Comparison of ENCODE assay signal across 14 cellular contexts in the genomic region with DNA sequence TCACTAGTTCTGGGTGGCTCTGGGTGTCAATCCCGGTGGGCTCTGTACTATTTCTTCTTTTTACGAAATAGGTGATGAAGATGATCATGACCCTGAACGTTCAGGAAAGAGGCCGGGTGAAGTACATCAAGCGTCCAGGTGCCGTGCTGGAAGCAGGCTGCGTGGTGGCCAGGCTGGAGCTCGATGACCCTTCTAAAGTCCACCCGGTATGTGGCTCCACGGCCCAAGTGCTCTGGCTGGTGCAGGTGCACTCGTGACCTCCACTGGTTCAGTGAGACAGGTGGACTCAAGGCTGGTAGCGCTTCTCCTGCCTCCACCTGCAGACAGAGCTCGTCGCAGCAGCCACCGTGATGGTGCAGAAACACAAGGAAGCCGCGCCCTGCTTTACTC.
DNase-seq lines count a peak whose midpoint lies in the region; ATAC-seq and TF ChIP-seq lines count a peak whose summit lies in the region.
"Had no signal": no experiment of that assay in that cellular context is flagged by ENCODE, and none has a peak within 500 bp of the region (broad histone marks: within the 10 kb centered on the region; RNA-seq: fewer than 3 reads in every experiment).

No MANE protein-coding gene starts in this region.

- no peak overlapping the region for H4K91ac ChIP-seq in IMR-90 (ENCODE audit: insufficient read depth, low read depth, low read length)
- H4K91ac ChIP-seq in neuronal stem cell (ENCODE audit: low read depth, low read length, poor library complexity), result no peak overlapping the region

- peaks cover 6% of the 10 kb centered on the region for H3K36me3 ChIP-seq in CD8-positive, alpha-beta T cell (ENCODE audit: insufficient read depth, low read length)
- H3K36me3 ChIP-seq in IMR-90 (ENCODE audit: control insufficient read depth, insufficient read depth, low read length), result peaks cover 6% of the 10 kb centered on the region; the same call in 1 of the 2 replicates
- H3K36me3 ChIP-seq in neuronal stem cell (replicated peaks in 1 of 2; ENCODE audit: control insufficient read depth in 2 of 2, insufficient read depth in 2 of 2, low read length in 2 of 2), result peaks cover 4 to 7% of the 10 kb centered on the region in 2 donors
- peaks cover 96% of the 10 kb centered on the region for H3K36me3 ChIP-seq in right atrium auricular region
- H3K36me3 ChIP-seq in transverse colon, result peaks cover 0 to 61% (median 14%) of the 10 kb centered on the region in 4 donors

- H3K36me3 Mint-ChIP-seq in CD8-positive, alpha-beta T cell, result peaks cover 67% of the 10 kb centered on the region

- H4K20me1 ChIP-seq in IMR-90 (ENCODE audit: insufficient read depth, low read length), result no peaks in the 10 kb centered on the region

- 92% methylated on average over 14 of the region's 17 CpGs; no CpG with 5 or more reads in 1 of the 2 experiments for WGBS in IMR-90 (ENCODE audit: extremely low coverage in 2 of 2, insufficient read length in 1 of 2), 2 experiments
- WGBS in neuronal stem cell (ENCODE audit: extremely low coverage in 2 of 2, insufficient read length in 2 of 2, insufficient replicate concordance in 1 of 2), 2 donors, result no CpG with 5 or more reads among the region's 17 CpGs
- WGBS in transverse colon (ENCODE audit: low coverage in 1 of 2), 2 donors, result 92% methylated on average over 17 of the region's 17 CpGs; no CpG with 5 or more reads in 1 of the 2 donors

- H2BK20ac ChIP-seq in IMR-90 (ENCODE audit: low read depth, low read length), result no peak overlapping the region

- TF ChIP-seq POLR2A in IMR-90 (IDR thresholded peaks at IDR 0.05; ENCODE audit: low read depth, low read length), result no peak
- no peak for TF ChIP-seq POLR2A in transverse colon (IDR thresholded peaks at IDR 0.05)

- no peak overlapping the region for H3K9ac ChIP-seq in IMR-90 (ENCODE audit: low read depth, low read length)
- H3K9ac ChIP-seq in neuronal stem cell (ENCODE audit: low read depth, low read length, poor library complexity), result no peak overlapping the region
- H3K9ac ChIP-seq: GM23248 had no signal

- no peak for TF ChIP-seq RAD21 in IMR-90 (IDR thresholded peaks at IDR 0.05; ENCODE audit: low read length)

- H4K8ac ChIP-seq in IMR-90 (ENCODE audit: low read depth in 2 of 2, low read length in 2 of 2) (no peak overlapping the region), neuronal stem cell (ENCODE audit: low read depth, low read length) (no peak overlapping the region)

- no peak for DNase-seq in CD8-positive, alpha-beta T cell
- DNase-seq in IMR-90, result no peak
- peak; percentile 83 for DNase-seq in left lobe of liver (ENCODE audit: low spot score)
- DNase-seq in neuronal stem cell (ENCODE audit: low spot score), result no peak
- no peak for DNase-seq in C1 segment of cervical spinal cord (lab: John Stamatoyannopoulos, UW)
- no peak for DNase-seq in right atrium auricular region (ENCODE audit: low spot score)
- no peak for DNase-seq in NCI-H1092 (lab: John Stamatoyannopoulos, UW)
- DNase-seq in transverse colon, result no peak
- DNase-seq: DMS79, GM23248, H7 had no signal

- TF ChIP-seq CTCF in CD8-positive, alpha-beta T cell (IDR thresholded peaks at IDR 0.05), result no peak
- TF ChIP-seq CTCF in IMR-90 (conservative IDR thresholded peaks at IDR 0.05; ENCODE audit: low read depth, low read length), result no peak
- TF ChIP-seq CTCF in right atrium auricular region (IDR thresholded peaks at IDR 0.05), result no peak
- TF ChIP-seq CTCF in transverse colon (IDR thresholded peaks at IDR 0.05), result no peak

- no peaks in the 10 kb centered on the region for H3K9me1 ChIP-seq in IMR-90 (ENCODE audit: insufficient read depth, low read length)

- H3K14ac ChIP-seq in IMR-90 (replicated peaks; ENCODE audit: low read depth, low read length), result no peak overlapping the region
- peak overlapping the region; percentile 97 for H3K14ac ChIP-seq in neuronal stem cell (ENCODE audit: low read length)

- H3K18ac ChIP-seq in IMR-90 (ENCODE audit: low read depth, low read length) (no peak overlapping the region), neuronal stem cell (ENCODE audit: low read length) (peak overlapping the region; percentile 48)

- no peak overlapping the region for H2BK120ac ChIP-seq in IMR-90 (ENCODE audit: low read depth, low read length)
- H2BK120ac ChIP-seq in neuronal stem cell (ENCODE audit: low read depth, low read length), result peak overlapping the region; percentile 4

- H3K79me1 ChIP-seq in IMR-90 (ENCODE audit: low read depth in 1 of 2, low read length in 2 of 2) (no peaks in the 10 kb centered on the region), neuronal stem cell (ENCODE audit: low read depth, low read length) (peaks cover 2% of the 10 kb centered on the region)

- H2BK5ac ChIP-seq in IMR-90 (ENCODE audit: low read depth, low read length, poor library complexity, severe bottlenecking) (no peak overlapping the region), neuronal stem cell (ENCODE audit: low read length) (no peak overlapping the region)

- H3K23ac ChIP-seq in IMR-90 (ENCODE audit: low read depth, low read length) (no peak overlapping the region), neuronal stem cell (ENCODE audit: low read depth, low read length, poor library complexity) (peak overlapping the region; percentile 65)

- no peak overlapping the region for H3K4me3 Mint-ChIP-seq in CD8-positive, alpha-beta T cell

- H3K27ac ChIP-seq in CD8-positive, alpha-beta T cell (ENCODE audit: low read depth, low read length), result no peak overlapping the region
- H3K27ac ChIP-seq in IMR-90 (ENCODE audit: insufficient read depth, low read length) (no peak overlapping the region), neuronal stem cell (replicated peaks; ENCODE audit: low read length) (no peak overlapping the region), right atrium auricular region (no peak overlapping the region), transverse colon (no peak overlapping the region)
- H3K27ac ChIP-seq: A549, GM23248, HL-60 had no signal

- no peaks in the 10 kb centered on the region for H3K27me3 ChIP-seq in CD8-positive, alpha-beta T cell (ENCODE audit: insufficient read depth, low read length)
- no peaks in the 10 kb centered on the region for H3K27me3 ChIP-seq in IMR-90 (ENCODE audit: control insufficient read depth, insufficient read depth, low read length)
- no peaks in the 10 kb centered on the region for H3K27me3 ChIP-seq in neuronal stem cell (ENCODE audit: control insufficient read depth in 3 of 3, insufficient read depth in 3 of 3, low read depth in 1 of 3, low read length in 3 of 3)
- H3K27me3 ChIP-seq in right atrium auricular region, result no peaks in the 10 kb centered on the region
- no peaks in the 10 kb centered on the region for H3K27me3 ChIP-seq in transverse colon

- H3K4me1 Mint-ChIP-seq in CD8-positive, alpha-beta T cell (ENCODE audit: low read depth), result no peaks in the 10 kb centered on the region

- POLR2A ChIA-PET in CD8-positive, alpha-beta T cell (lab: Charles Lee), result no interaction called here
- POLR2A ChIA-PET in IMR-90 (lab: Charles Lee; ENCODE audit: unreplicated experiment), result no interaction called here

- peak overlapping the region; percentile 66 for H3K27ac Mint-ChIP-seq in CD8-positive, alpha-beta T cell

- H3K9me3 Mint-ChIP-seq in CD8-positive, alpha-beta T cell, result no peaks in the 10 kb centered on the region

- H3K4me1 ChIP-seq in CD8-positive, alpha-beta T cell (ENCODE audit: insufficient read depth, low read length), result no peaks in the 10 kb centered on the region
- H3K4me1 ChIP-seq in IMR-90 (ENCODE audit: control insufficient read depth, insufficient read depth, low read length), result no peaks in the 10 kb centered on the region
- H3K4me1 ChIP-seq in neuronal stem cell (ENCODE audit: control insufficient read depth in 2 of 2, insufficient read depth in 1 of 2, low read depth in 1 of 2, low read length in 2 of 2), result peaks cover 0 to 5% of the 10 kb centered on the region in 2 donors
- H3K4me1 ChIP-seq in right atrium auricular region, result no peaks in the 10 kb centered on the region
- H3K4me1 ChIP-seq in transverse colon, result no peaks in the 10 kb centered on the region

- H3K27me3 Mint-ChIP-seq in CD8-positive, alpha-beta T cell (ENCODE audit: low read depth), result no peaks in the 10 kb centered on the region

- no peak for ATAC-seq in CD8-positive, alpha-beta T cell
- ATAC-seq in IMR-90 (ENCODE audit: low read depth) (no peak), left lobe of liver (peak; percentile 55)
- ATAC-seq: A549, GM12878 had no signal

- in situ Hi-C loops in IMR-90 (cut with MboI; ENCODE audit: low sequenced_read_pairs), result no loop called here
- in situ Hi-C loops in transverse colon (cut with MboI; ENCODE audit: low pct_ligation_motif_present in 1 of 4, low pct_unique_long_range_greater_than_20kb in 1 of 4, low sequenced_read_pairs in 3 of 4), result no loop called here

- no peak overlapping the region for H2BK15ac ChIP-seq in IMR-90 (ENCODE audit: low read depth, low read length)
- H2BK15ac ChIP-seq in neuronal stem cell (ENCODE audit: low read length), result no peak overlapping the region

- no TSS peak for BruUV-seq in IMR-90 (replicated peaks; lab: Mats Ljungman, UMichigan)

- H2BK12ac ChIP-seq in neuronal stem cell (ENCODE audit: low read length), result no peak overlapping the region

- H3K56ac ChIP-seq in IMR-90 (ENCODE audit: extremely low read depth, insufficient read depth, low read length), result no peak overlapping the region

- peak overlapping the region; percentile 81 for H2AK9ac ChIP-seq in IMR-90 (replicated peaks; ENCODE audit: low read depth, low read length, poor library complexity)

- dilution Hi-C loops in IMR-90 (cut with HindIII; ENCODE audit: low sequenced_read_pairs, unreplicated experiment), result no loop called here

- H3K9me3 ChIP-seq in CD8-positive, alpha-beta T cell (ENCODE audit: low read length), result no peaks in the 10 kb centered on the region
- no peaks in the 10 kb centered on the region for H3K9me3 ChIP-seq in IMR-90 (ENCODE audit: control insufficient read depth, insufficient read depth, low read length)
- H3K9me3 ChIP-seq in neuronal stem cell (replicated peaks in 1 of 2; ENCODE audit: control insufficient read depth in 2 of 2, insufficient read depth in 1 of 2, low read depth in 1 of 2, low read length in 2 of 2), result no peaks in the 10 kb centered on the region
- no peaks in the 10 kb centered on the region for H3K9me3 ChIP-seq in right atrium auricular region
- H3K9me3 ChIP-seq in transverse colon, result no peaks in the 10 kb centered on the region
- H3K9me3 ChIP-seq: A549 had no signal

- H3K4me2 ChIP-seq in IMR-90 (ENCODE audit: low read depth, low read length) (no peak overlapping the region), neuronal stem cell (ENCODE audit: insufficient read depth, low read length, poor library complexity, severe bottlenecking) (no peak overlapping the region)
- H3K4me2 ChIP-seq: A549 had no signal

- H3K4ac ChIP-seq in IMR-90 (ENCODE audit: low read depth, low read length), result no peak overlapping the region
- H3K4ac ChIP-seq in neuronal stem cell (ENCODE audit: low read length), result no peak overlapping the region

- H3K4me3 ChIP-seq in CD8-positive, alpha-beta T cell (ENCODE audit: low read depth, low read length), result no peak overlapping the region
- H3K4me3 ChIP-seq in IMR-90 (ENCODE audit: insufficient read depth, low read depth, low read length) (no peak overlapping the region), neuronal stem cell (ENCODE audit: low read length in 2 of 2) (no peak overlapping the region), right atrium auricular region (no peak overlapping the region), transverse colon (no peak overlapping the region)
- H3K4me3 ChIP-seq: A549, GM12878, GM23248 had no signal

- H4K5ac ChIP-seq in IMR-90 (ENCODE audit: low read depth, low read length), result no peak overlapping the region

- intact Hi-C loops in CD8-positive, alpha-beta T cell (cut with DNase I, micrococcal nuclease), result no loop called here
- intact Hi-C loops in IMR-90 (cut with micrococcal nuclease) (no loop called here), transverse colon (cut with DNase I; ENCODE audit: low total_unique reads) (no loop called here)

- no peak for TF ChIP-seq EP300 in transverse colon (IDR thresholded peaks at IDR 0.05; ENCODE audit: low read depth)

- CTCF ChIA-PET in CD8-positive, alpha-beta T cell (lab: Charles Lee), result no interaction called here
- CTCF ChIA-PET in IMR-90 (lab: Yijun Ruan, JAX), result no interaction called here

- H2AK5ac ChIP-seq in IMR-90 (ENCODE audit: low read depth, low read length) (no peak overlapping the region), neuronal stem cell (ENCODE audit: low read depth, low read length) (peak overlapping the region; percentile 90)

- H2AFZ ChIP-seq in IMR-90 (replicated peaks; ENCODE audit: low read length, poor library complexity) (no peak overlapping the region), neuronal stem cell (ENCODE audit: low read length) (no peak overlapping the region)
- H2AFZ ChIP-seq: GM23248 had no signal
